In the genomic region with DNA sequence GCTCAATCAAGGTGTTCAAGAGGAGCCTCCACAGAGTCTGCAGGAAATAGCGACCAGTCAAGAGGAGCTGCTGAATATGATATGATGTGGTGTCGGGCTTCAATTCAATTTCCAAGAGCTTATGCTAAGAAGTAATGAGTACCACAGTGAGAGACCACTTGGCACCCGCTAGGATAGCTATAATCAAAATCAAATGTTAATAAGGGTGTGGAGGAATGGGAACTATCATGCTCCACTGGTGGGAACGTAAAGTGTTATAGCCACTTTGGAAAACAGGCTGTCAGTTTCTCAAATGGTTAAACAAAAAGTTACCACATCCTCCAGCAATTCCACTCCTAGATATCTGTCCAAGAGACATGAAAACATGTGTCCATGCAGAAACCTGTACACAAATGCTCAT, we compare ENCODE assay signal across 21 cellular contexts.
"Had no signal": no experiment of that assay in that cellular context is flagged by ENCODE, and none has a peak within 500 bp of the region (broad histone marks: within the 10 kb centered on the region; RNA-seq: fewer than 3 reads in every experiment).

No MANE protein-coding gene starts in this region.

- DNase-seq: dermis blood vessel endothelial cell; dorsolateral prefrontal cortex; effector CD4-positive, alpha-beta T cell; effector memory CD4-positive, alpha-beta T cell; foreskin fibroblast; foreskin melanocyte; gastrocnemius medialis; glutamatergic neuron; head of caudate nucleus; heart right ventricle; hippocampal formation; left cardiac atrium; left lung; left ventricle myocardium superior; lower lobe of right lung; mesenchymal stem cell; mucosa of descending colon; naive B cell; naive thymus-derived CD8-positive, alpha-beta T cell had no signal

- H3K9me3 ChIP-seq: esophagus muscularis mucosa, gastrocnemius medialis, heart right ventricle, left lung, lower lobe of right lung, mucosa of descending colon had no signal

- H3K27ac ChIP-seq: coronary artery, dorsolateral prefrontal cortex, esophagus muscularis mucosa, gastrocnemius medialis, heart right ventricle, left lung, lower lobe of right lung had no signal

- ATAC-seq: gastrocnemius medialis; heart right ventricle; left cardiac atrium; left lung; left ventricle myocardium superior; lower lobe of right lung; mucosa of descending colon; naive thymus-derived CD8-positive, alpha-beta T cell had no signal

- H3K4me3 ChIP-seq: coronary artery, dorsolateral prefrontal cortex, esophagus muscularis mucosa, gastrocnemius medialis, heart right ventricle, left lung, lower lobe of right lung, mucosa of descending colon had no signal
